ENCODE assay signal across 20 cellular contexts in genomic region chr5:165119175-165119574, GRCh38.
"Had no signal": no experiment of that assay in that cellular context is flagged by ENCODE, and none has a peak within 500 bp of the region (broad histone marks: within the 10 kb centered on the region; RNA-seq: fewer than 3 reads in every experiment).

No MANE protein-coding gene starts in this region.

- DNase-seq: activated CD4-positive, alpha-beta T cell treated with anti-CD3 and anti-CD28 coated beads for 4 hours; activated CD4-positive, alpha-beta T cell treated with anti-CD3 and anti-CD28 coated beads, Interleukin-2, amount 50 U/mL, for 48 hours; activated CD8-positive, alpha-beta memory T cell treated with anti-CD3 and anti-CD28 coated beads for 24 hours; activated gamma-delta T cell; activated naive CD4-positive, alpha-beta T cell treated with anti-CD3 and anti-CD28 coated beads, Interleukin-2, amount 10 ng/mL, durations not matched to agents 7 days and 5 days; activated naive CD8-positive, alpha-beta T cell treated with anti-CD3 and anti-CD28 coated beads, Interleukin-2, amount 10 ng/mL, durations not matched to agents 7 days and 5 days; activated T-cell treated with anti-CD3 and anti-CD28 coated beads, Interleukin-2, amount 50 U/mL, for 1 hour; dorsolateral prefrontal cortex; effector memory CD4-positive, alpha-beta T cell; left lung; mucosa of descending colon; posterior cingulate gyrus; right cardiac atrium; stimulated activated CD4-positive, alpha-beta T cell treated with anti-CD3 and anti-CD28 coated beads, Interleukin-15, amount 100 ng/mL, for 24 hours; stimulated activated CD4-positive, alpha-beta T cell treated with anti-CD3 and anti-CD28 coated beads, Interleukin-2, amount 100 ng/mL, for 24 hours; stimulated activated naive B cell treated with anti-CD40 and anti-IgM and Interleukin-4, amounts not matched to agents 10 μg/mL and 1 μg/mL and 100 μg/mL, for 72 hours; stomach; tibial artery; upper lobe of right lung had no signal

- ATAC-seq: left lung; mucosa of descending colon; natural killer cell treated with Interleukin-12 subunit alpha and Interleukin-12 subunit beta and Interleukin-15 and Interleukin-18, amount 100 ng/mL, for 72 hours; right cardiac atrium; stimulated activated naive B cell treated with anti-CD40 and anti-IgM and Interleukin-4, amounts not matched to agents 10 μg/mL and 1 μg/mL and 100 μg/mL, for 72 hours; upper lobe of right lung had no signal
